1 cellular context compared by ENCODE assay signal in the genomic region with DNA sequence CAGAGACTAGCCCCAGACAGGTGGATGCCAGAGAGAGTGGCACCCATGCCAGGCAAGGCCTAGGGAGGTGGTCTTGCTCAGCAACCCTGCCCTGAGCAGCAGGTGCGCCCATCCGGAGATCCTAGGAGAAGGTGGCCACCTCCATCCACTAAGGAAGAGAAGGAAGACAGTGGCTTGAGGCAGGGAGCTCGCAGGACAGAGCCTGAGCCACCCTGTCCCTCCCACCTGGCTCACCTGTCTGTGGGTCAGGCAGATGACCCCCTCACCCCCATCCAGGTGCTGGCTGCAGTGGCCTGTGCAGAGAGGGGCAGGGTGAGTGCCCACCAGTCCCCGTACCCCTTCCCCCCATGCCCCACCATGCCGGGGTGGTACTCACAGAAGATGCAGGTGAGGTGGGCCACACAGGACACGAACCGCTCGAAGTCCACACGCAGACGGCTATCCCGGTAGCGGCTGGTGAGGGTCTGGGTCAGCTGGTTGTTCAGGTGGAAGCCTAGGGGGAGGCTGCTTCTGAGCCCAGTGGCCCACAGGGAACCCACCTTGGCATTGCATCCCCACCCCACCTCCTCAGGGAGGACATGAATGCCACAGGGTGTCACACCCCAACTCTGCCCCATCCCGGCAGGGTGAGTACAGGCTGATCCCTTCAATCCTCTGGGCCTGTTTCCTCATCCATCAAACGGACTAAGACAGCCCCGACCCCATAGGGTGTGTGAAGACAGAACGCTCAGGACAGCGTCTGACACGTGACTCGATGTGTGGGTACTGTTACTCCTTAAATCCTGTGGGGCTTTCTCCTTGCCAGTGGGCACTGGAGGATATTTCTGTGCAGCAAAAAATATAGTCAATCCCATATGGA.
TF ChIP-seq lines count a peak whose summit lies in the region.

No MANE protein-coding gene starts in this region.

TF ChIP-seq in IMR-90, 13 proteins besides CTCF, POLR2A, EP300 and RAD21:
- TF ChIP-seq, protein P1, sequence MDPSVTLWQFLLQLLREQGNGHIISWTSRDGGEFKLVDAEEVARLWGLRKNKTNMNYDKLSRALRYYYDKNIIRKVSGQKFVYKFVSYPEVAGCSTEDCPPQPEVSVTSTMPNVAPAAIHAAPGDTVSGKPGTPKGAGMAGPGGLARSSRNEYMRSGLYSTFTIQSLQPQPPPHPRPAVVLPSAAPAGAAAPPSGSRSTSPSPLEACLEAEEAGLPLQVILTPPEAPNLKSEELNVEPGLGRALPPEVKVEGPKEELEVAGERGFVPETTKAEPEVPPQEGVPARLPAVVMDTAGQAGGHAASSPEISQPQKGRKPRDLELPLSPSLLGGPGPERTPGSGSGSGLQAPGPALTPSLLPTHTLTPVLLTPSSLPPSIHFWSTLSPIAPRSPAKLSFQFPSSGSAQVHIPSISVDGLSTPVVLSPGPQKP (IDR thresholded peaks at IDR 0.05; ENCODE audit: borderline replicate concordance, low read depth, low read length) = no peak
- no peak for TF ChIP-seq RFX5 (IDR thresholded peaks at IDR 0.05; ENCODE audit: low read depth, low read length)
- TF ChIP-seq MXI1 (IDR thresholded peaks at IDR 0.05; ENCODE audit: borderline replicate concordance, low read depth, low read length) = no peak
- TF ChIP-seq CEBPB (IDR thresholded peaks at IDR 0.05; ENCODE audit: low read depth, low read length) = no peak
- no peak for TF ChIP-seq MAFK (IDR thresholded peaks at IDR 0.05; ENCODE audit: low read depth, low read length)
- no peak for TF ChIP-seq RCOR1 (IDR thresholded peaks at IDR 0.05; ENCODE audit: insufficient replicate concordance, low read length)
- no peak for TF ChIP-seq NFE2L2 (IDR thresholded peaks at IDR 0.05; ENCODE audit: low read depth, low read length)
- no peak for TF ChIP-seq CHD1 (IDR thresholded peaks at IDR 0.05; ENCODE audit: low read depth, low read length)
- TF ChIP-seq USF2 (IDR thresholded peaks at IDR 0.05; ENCODE audit: low read depth, low read length) = no peak
- TF ChIP-seq FOS (IDR thresholded peaks at IDR 0.05; ENCODE audit: low read depth, low read length) = no peak
- no peak for TF ChIP-seq BHLHE40 (IDR thresholded peaks at IDR 0.05; ENCODE audit: low read depth, low read length)
- no peak for TF ChIP-seq SMC3 (IDR thresholded peaks at IDR 0.05; ENCODE audit: low read depth, low read length)
- no peak for TF ChIP-seq MAZ (IDR thresholded peaks at IDR 0.05; ENCODE audit: borderline replicate concordance, low read depth, low read length)
